In the genomic region with DNA sequence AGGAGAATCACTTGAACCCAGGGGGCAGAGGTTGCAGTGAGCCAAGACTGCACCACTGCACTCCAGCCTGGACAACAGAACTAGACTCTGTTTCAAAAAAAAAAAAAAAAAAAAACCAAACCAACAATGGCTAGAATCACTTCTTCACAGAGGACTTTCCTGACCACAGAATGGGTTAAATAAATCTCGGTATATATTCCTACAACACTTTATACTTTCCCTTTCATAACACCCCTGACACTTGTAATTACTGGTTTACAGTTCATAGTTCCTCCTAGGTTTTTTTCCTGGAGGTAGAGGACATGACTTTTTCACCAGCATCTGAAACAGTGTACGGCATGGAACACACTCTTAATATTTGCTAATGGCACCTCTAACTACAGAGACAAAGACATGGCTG, we compare ENCODE assay signal across 1 cellular context.
TF ChIP-seq lines count a peak whose summit lies in the region.

No MANE protein-coding gene starts in this region.

TF ChIP-seq in GM12878, 131 proteins besides CTCF, POLR2A, EP300 and RAD21:
- 0 out of 2 replicates have a peak, but pooled peaks have one; percentile 4 for TF ChIP-seq CBX5 (IDR thresholded peaks at IDR 0.05; ENCODE audit: low read depth)
- peak; percentile 78 for TF ChIP-seq ZNF24 (IDR thresholded peaks at IDR 0.05)
- TF ChIP-seq IRF5 (IDR thresholded peaks at IDR 0.05; ENCODE audit: borderline replicate concordance), result no peak
- TF ChIP-seq RUNX3 (IDR thresholded peaks at IDR 0.05; ENCODE audit: low read length), result peak; percentile 81
- no peak for TF ChIP-seq IRF4 (IDR thresholded peaks at IDR 0.05; ENCODE audit: low read depth, low read length)
TF ChIP-seq in GM12878: peak in this region for 3.
